8 cellular contexts compared by ENCODE assay signal in genomic region chrX:154534526-154535322, GRCh38. TPM values are rescaled to one million over a fixed set of nuclear protein-coding genes. Genes with fewer than 3 reads are reported as not detected.
DNase-seq lines count a peak whose midpoint lies in the region; ATAC-seq and TF ChIP-seq lines count a peak whose summit lies in the region.

No MANE protein-coding gene starts in this region.

- H3K27me3 ChIP-seq in SU-DHL-6 (ENCODE audit: low read length): no peaks in the 10 kb centered on the region

- 0 out of 2 replicates have a peak overlapping the region, but pooled peaks have one; percentile 22 for H3K9ac ChIP-seq in SU-DHL-6 (ENCODE audit: low read length)

- no peaks in the 10 kb centered on the region for H3K36me3 ChIP-seq in SU-DHL-6 (ENCODE audit: low read length)

- no peaks in the 10 kb centered on the region for H3K9me2 ChIP-seq in SU-DHL-6 (replicated peaks; ENCODE audit: insufficient read depth, low read length)

- TF ChIP-seq CTCF in GM12872 (IDR thresholded peaks at IDR 0.05; ENCODE audit: insufficient read depth, low read depth, low read length): peak; percentile 90
- TF ChIP-seq CTCF in SU-DHL-6 (IDR thresholded peaks at IDR 0.05; ENCODE audit: insufficient read depth, low read length, poor library complexity, severe bottlenecking): peak; percentile 90

- H3K79me2 ChIP-seq in SU-DHL-6 (ENCODE audit: insufficient read depth, low read length): no peaks in the 10 kb centered on the region

- ATAC-seq in HG02588 (IDR thresholded peaks at IDR 0.05; ENCODE audit: unreplicated experiment): peak; percentile 76
- peak; percentile 96 to 97 for ATAC-seq in activated naive CD4-positive, alpha-beta T cell treated with anti-CD3 and anti-CD28 coated beads, Interleukin-2, amount 50 U/mL, for 72 hours
- ATAC-seq in Right ventricle myocardium superior (ENCODE audit: poor library complexity): peak; percentile 96
- ATAC-seq in HG03139 (IDR thresholded peaks at IDR 0.05; ENCODE audit: unreplicated experiment): no peak

- no peaks in the 10 kb centered on the region for H3K36me3 Mint-ChIP-seq in activated naive CD4-positive, alpha-beta T cell treated with anti-CD3 and anti-CD28 coated beads, Interleukin-2, amount 50 U/mL, for 72 hours

- H2AFZ ChIP-seq in SU-DHL-6 (ENCODE audit: low read depth, low read length, severe bottlenecking): no peak overlapping the region

- H4K20me1 ChIP-seq in SU-DHL-6 (ENCODE audit: low read depth, low read length): no peaks in the 10 kb centered on the region

- DNase-seq in NCI-H1105 (lab: John Stamatoyannopoulos, UW) (peak; percentile 81), Right ventricle myocardium superior (peak; percentile 91), pulmonary artery endothelial cell (ENCODE audit: low read depth, low spot score) (peak; percentile 47)
- DNase-seq in activated naive CD4-positive, alpha-beta T cell treated with anti-CD3 and anti-CD28 coated beads, Interleukin-2, amount 50 U/mL, for 72 hours (ENCODE audit: low spot score in 2 of 2): peak; percentile 83 to 84

- H3K9me3 Mint-ChIP-seq in activated naive CD4-positive, alpha-beta T cell treated with anti-CD3 and anti-CD28 coated beads, Interleukin-2, amount 50 U/mL, for 72 hours: no peaks in the 10 kb centered on the region

- no peaks in the 10 kb centered on the region for H3K9me3 ChIP-seq in SU-DHL-6 (ENCODE audit: insufficient read depth, low read length)

- H3K27ac ChIP-seq in SU-DHL-6 (ENCODE audit: low read depth, low read length): no peak overlapping the region

- H3F3A ChIP-seq in SU-DHL-6 (ENCODE audit: insufficient read depth): no peaks in the 10 kb centered on the region

- H3K27ac Mint-ChIP-seq in activated naive CD4-positive, alpha-beta T cell treated with anti-CD3 and anti-CD28 coated beads, Interleukin-2, amount 50 U/mL, for 72 hours: no peak overlapping the region

- no peak overlapping the region for H3K4me2 ChIP-seq in SU-DHL-6 (ENCODE audit: low read depth, low read length, poor library complexity, severe bottlenecking)

- H3K4me3 ChIP-seq in SU-DHL-6 (ENCODE audit: insufficient read depth, low read length, poor library complexity, severe bottlenecking): no peak overlapping the region

- intact Hi-C loops in Right ventricle myocardium superior (cut with DNase I): loop anchor here (5.0 kb wide), 1 partner anchor 217 kb away; no protein-coding TSS in a partner anchor

RNA-seq across cellular contexts. Expression of gene G6PD, which starts 11.9 kb away (rescaled TPM):
- 10 to 100 TPM; 74.2 to 75.9 TPM for total RNA-seq in activated naive CD4-positive, alpha-beta T cell treated with anti-CD3 and anti-CD28 coated beads, Interleukin-2, amount 50 U/mL, for 72 hours
- 9.3 TPM for total RNA-seq in Right ventricle myocardium superior
- 67.9 and 73.6 TPM in 2 replicates for total RNA-seq in pulmonary artery endothelial cell

RNA-seq across cellular contexts. Expression of gene IKBKG, which starts 12.7 kb away (rescaled TPM):
- total RNA-seq in activated naive CD4-positive, alpha-beta T cell treated with anti-CD3 and anti-CD28 coated beads, Interleukin-2, amount 50 U/mL, for 72 hours: 10 to 100 TPM; 34.2 to 35.0 TPM
- 15.6 TPM for total RNA-seq in Right ventricle myocardium superior
- total RNA-seq in pulmonary artery endothelial cell: 19.0 and 19.2 TPM in 2 replicates

RNA-seq across cellular contexts. Expression of gene FAM3A, which starts 18.7 kb away (rescaled TPM):
- total RNA-seq in activated naive CD4-positive, alpha-beta T cell treated with anti-CD3 and anti-CD28 coated beads, Interleukin-2, amount 50 U/mL, for 72 hours: 10 to 100 TPM; 27.7 to 32.7 TPM
- 51.3 TPM for total RNA-seq in Right ventricle myocardium superior
- 21.4 and 23.2 TPM in 2 replicates for total RNA-seq in pulmonary artery endothelial cell

RNA-seq across cellular contexts. Expression of gene SLC10A3, which starts 44.3 kb away (rescaled TPM):
- 10 to 100 TPM in 1 of 2 donors, 1 to 10 TPM in 1; 9.8 to 15.6 TPM for total RNA-seq in activated naive CD4-positive, alpha-beta T cell treated with anti-CD3 and anti-CD28 coated beads, Interleukin-2, amount 50 U/mL, for 72 hours
- 11.1 TPM for total RNA-seq in Right ventricle myocardium superior
- total RNA-seq in pulmonary artery endothelial cell: 12.5 and 14.3 TPM in 2 replicates

RNA-seq across cellular contexts. Expression of gene UBL4A, which starts 48.3 kb away (rescaled TPM):
- total RNA-seq in activated naive CD4-positive, alpha-beta T cell treated with anti-CD3 and anti-CD28 coated beads, Interleukin-2, amount 50 U/mL, for 72 hours: 10 to 100 TPM; 39.6 to 40.4 TPM
- total RNA-seq in Right ventricle myocardium superior (54.7 TPM), pulmonary artery endothelial cell (47.5 and 56.1 TPM in 2 replicates)
